15 cellular contexts compared by ENCODE assay signal in the genomic region with DNA sequence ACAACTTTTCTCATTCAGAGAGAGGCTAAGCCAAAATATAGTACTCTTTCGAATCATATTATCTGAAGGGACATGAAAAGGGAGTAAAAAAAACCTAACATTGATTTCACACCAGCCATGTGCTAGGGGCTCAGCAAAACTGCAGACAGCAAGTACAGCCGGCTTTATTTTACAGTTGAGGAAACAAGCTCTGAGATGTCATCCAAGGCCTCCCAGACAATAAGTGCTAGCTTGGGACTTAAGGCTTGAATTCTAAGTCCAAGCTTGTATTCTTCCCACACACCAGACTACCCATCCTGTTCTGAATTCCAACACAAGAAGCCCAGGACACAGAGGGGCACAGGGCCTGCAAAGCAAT.
A peak's percentile ranks its signal among the peaks of the same experiment; 100 is the strongest.
DNase-seq lines count a peak whose midpoint lies in the region; ATAC-seq and TF ChIP-seq lines count a peak whose summit lies in the region.
"Had no signal": no experiment of that assay in that cellular context is flagged by ENCODE, and none has a peak within 500 bp of the region (broad histone marks: within the 10 kb centered on the region; RNA-seq: fewer than 3 reads in every experiment).

No MANE protein-coding gene starts in this region.

- no peaks in the 10 kb centered on the region for H3K27me3 ChIP-seq in GM23248 (replicated peaks; ENCODE audit: insufficient read depth)
- no peaks in the 10 kb centered on the region for H3K27me3 ChIP-seq in adipocyte (replicated peaks; ENCODE audit: control insufficient read depth, insufficient read depth, low read length)
- no peaks in the 10 kb centered on the region for H3K27me3 ChIP-seq in stomach
- H3K27me3 ChIP-seq: neutrophil had no signal

- WGBS in GM23248 (ENCODE audit: low coverage in 1 of 2, low lambda C conversion rate in 2 of 2, missing lambda C conversion rate in 2 of 2), 2 experiments: 7 to 9% methylated on average over 2 of the region's 2 CpGs
- WGBS in stomach, 5 donors: 57 to 83% (median 71%) methylated on average over 2 of the region's 2 CpGs

- peak; percentile 48 for DNase-seq in GM23248
- peak; percentile 52 for DNase-seq in adipocyte (ENCODE audit: low read depth)
- peak; percentile 62 for DNase-seq in iris pigment epithelial cell (ENCODE audit: low read depth)
- no peak for DNase-seq in stomach
- no peak for DNase-seq in NCI-H748 treated with DMSO at 0.1 percent for 48 hours (lab: John Stamatoyannopoulos, UW)
- no peak for DNase-seq in NCI-H2227 (lab: John Stamatoyannopoulos, UW; ENCODE audit: unreplicated experiment)
- no peak for DNase-seq in omental fat pad (ENCODE audit: low spot score)
- DNase-seq: activated CD4-positive, CD25-positive, alpha-beta regulatory T cell; foreskin melanocyte; H9; NCI-H2107; stimulated activated CD8-positive, alpha-beta memory T cell treated with anti-CD3 and anti-CD28 coated beads, Interleukin-4, amount 100 ng/mL, for 48 hours had no signal

- no peaks in the 10 kb centered on the region for H4K20me1 ChIP-seq in GM23248 (ENCODE audit: insufficient read depth)

- intact Hi-C loops in stomach (cut with DNase I; ENCODE audit: low total_unique reads): no loop called here

- H3K9me2 ChIP-seq in GM23248 (ENCODE audit: insufficient read depth): no peaks in the 10 kb centered on the region

- peaks cover 94% of the 10 kb centered on the region for H3F3A ChIP-seq in GM23248 (ENCODE audit: insufficient read depth)

- peak overlapping the region; percentile 51 for H3K9ac ChIP-seq in GM23248
- peak overlapping the region; percentile 87 for H3K9ac ChIP-seq in adipocyte (ENCODE audit: low read length)

- no peak overlapping the region for H2AFZ ChIP-seq in GM23248

- H3K79me2 ChIP-seq in GM23248 (ENCODE audit: insufficient read depth): peaks cover 33% of the 10 kb centered on the region

- H3K4me1 ChIP-seq in GM23248 (ENCODE audit: insufficient read depth) (peaks cover 83% of the 10 kb centered on the region), adipocyte (ENCODE audit: control insufficient read depth, insufficient read depth, low read length) (peaks cover 87% of the 10 kb centered on the region), stomach (peaks cover 28 to 72% (median 51%) of the 10 kb centered on the region in 4 donors)

- H3K4me2 ChIP-seq in GM23248 (ENCODE audit: unreplicated experiment): peak overlapping the region; percentile 73

- no peak for TF ChIP-seq EP300 in stomach (IDR thresholded peaks at IDR 0.05)

- in situ Hi-C loops in GM23248 (cut with MboI): no loop called here

- H3K36me3 ChIP-seq in GM23248 (ENCODE audit: low read depth) (no peaks in the 10 kb centered on the region), adipocyte (ENCODE audit: control insufficient read depth, insufficient read depth, low read length, severe bottlenecking) (no peaks in the 10 kb centered on the region), stomach (no peaks in the 10 kb centered on the region)
- H3K36me3 ChIP-seq: neutrophil had no signal

- no peak for TF ChIP-seq CTCF in stomach (IDR thresholded peaks at IDR 0.05)
- TF ChIP-seq CTCF in omental fat pad (IDR thresholded peaks at IDR 0.05): no peak

- H3K9me3 ChIP-seq in GM23248 (ENCODE audit: low read depth) (no peaks in the 10 kb centered on the region), adipocyte (ENCODE audit: control insufficient read depth, low read length) (no peaks in the 10 kb centered on the region), stomach (no peaks in the 10 kb centered on the region)
- H3K9me3 ChIP-seq: neutrophil had no signal

- no peak for TF ChIP-seq POLR2A in stomach (IDR thresholded peaks at IDR 0.05)

- H3K4me3 ChIP-seq in GM23248 (peak overlapping the region; percentile 44; the same call in 1 of the 2 replicates), adipocyte (ENCODE audit: low read length) (peak overlapping the region; percentile 39), stomach (no peak overlapping the region)

- peak overlapping the region; percentile 96 for H3K27ac ChIP-seq in GM23248
- H3K27ac ChIP-seq in stomach: peak overlapping the region in 4 of 5 donors; percentile 26 to 72 (median 58)
- H3K27ac ChIP-seq: neutrophil had no signal

- ATAC-seq in HG02870 (IDR thresholded peaks at IDR 0.05; ENCODE audit: unreplicated experiment) (no peak), omental fat pad (ENCODE audit: low FRiP score) (no peak)
- ATAC-seq: left lobe of liver had no signal

Comparison
In these comparisons a context has a peak if more than half of its experiments do, and no peak if none do; other contexts are left out.
1. DNase-seq: peak in GM23248 (single experiment), adipocyte (single experiment) and iris pigment epithelial cell (single experiment); none in stomach (single experiment), NCI-H748 treated with DMSO at 0.1 percent for 48 hours (single experiment), NCI-H2227 (single experiment) and omental fat pad (single experiment).
2. H3K4me3 ChIP-seq: peak in GM23248 (single experiment) and adipocyte (single experiment); none in stomach (0 of 4).